Comparison of ENCODE assay signal across 8 cellular contexts in genomic region chr1:100948721-100949400, GRCh38. TPM values are rescaled to one million over a fixed set of nuclear protein-coding genes. Genes with fewer than 3 reads are reported as not detected.
A peak's percentile ranks its signal among the peaks of the same experiment; 100 is the strongest.
DNase-seq lines count a peak whose midpoint lies in the region; ATAC-seq, FAIRE-seq and TF ChIP-seq lines count a peak whose summit lies in the region.
"Not testable (repeated sequence)": the region's sequence is repeated elsewhere in the genome, so short reads cannot be mapped to it uniquely, and the experiment has no call there.

No MANE protein-coding gene starts in this region.

- H3K36me3 Mint-ChIP-seq in CD4-positive, CD25-positive, alpha-beta regulatory T cell: peaks cover 69% of the 10 kb centered on the region
- peaks cover 94% of the 10 kb centered on the region for H3K36me3 Mint-ChIP-seq in T-helper 2 cell treated with Interferon-gamma antibody and Interleukin-4, amounts not matched to agents 5 μg/mL and 100 μg/mL, for 36 hours (ENCODE audit: low read depth)
- peaks cover 55 to 84% of the 10 kb centered on the region in 2 donors for H3K36me3 Mint-ChIP-seq in activated T-cell treated with anti-CD3 and anti-CD28 coated beads, Interleukin-2, amount 50 U/mL, for 72 hours (ENCODE audit: insufficient read depth in 2 of 2)
- H3K36me3 Mint-ChIP-seq in natural killer cell treated with Interleukin-12 subunit alpha and Interleukin-12 subunit beta and Interleukin-15 and Interleukin-18, amount 100 ng/mL, for 72 hours: peaks cover 78% of the 10 kb centered on the region
- peaks cover 95% of the 10 kb centered on the region for H3K36me3 Mint-ChIP-seq in stimulated activated naive CD8-positive, alpha-beta T cell treated with anti-CD3 and anti-CD28 coated beads, Interleukin-15, Interleukin-2, amounts not matched to agents 100 ng/mL and 50 ng/mL, for 24 hours (ENCODE audit: low read depth)

- H3K27me3 Mint-ChIP-seq in CD4-positive, CD25-positive, alpha-beta regulatory T cell; T-helper 2 cell treated with Interferon-gamma antibody and Interleukin-4, amounts not matched to agents 5 μg/mL and 100 μg/mL, for 36 hours (ENCODE audit: low read depth); activated T-cell treated with anti-CD3 and anti-CD28 coated beads, Interleukin-2, amount 50 U/mL, for 72 hours (ENCODE audit: low read depth); natural killer cell treated with Interleukin-12 subunit alpha and Interleukin-12 subunit beta and Interleukin-15 and Interleukin-18, amount 100 ng/mL, for 72 hours; stimulated activated naive CD8-positive, alpha-beta T cell treated with anti-CD3 and anti-CD28 coated beads, Interleukin-15, Interleukin-2, amounts not matched to agents 100 ng/mL and 50 ng/mL, for 24 hours: not testable (repeated sequence)

- TF ChIP-seq POLR2A in K562 (conservative IDR thresholded peaks at IDR 0.05): not testable (repeated sequence)

- not testable (repeated sequence) for TF ChIP-seq RAD21 in K562 (CRISPR knock-in tag; conservative IDR thresholded peaks at IDR 0.05 in 1 of 2, IDR thresholded peaks at IDR 0.05 in 1 of 2)

- H3K9ac ChIP-seq in K562 (ENCODE audit: insufficient read depth in 1 of 2, low read depth in 2 of 2, low read length in 2 of 2) (peak overlapping the region; percentile 33 to 58; a peak in 2 of 4 replicates), iPS-20b (ENCODE audit: low read depth, low read length) (peak overlapping the region; percentile 39; the same call in 1 of the 2 replicates)

- POLR2A ChIA-PET in K562 (lab: Yijun Ruan, JAX): interaction anchor here (0.6 to 2.5 kb wide), 3 partner anchors 8 to 316 kb away, joined by 4 to 8 read pairs (median 6); no protein-coding TSS in a partner anchor

- intact Hi-C loops in K562 (cut with micrococcal nuclease): not testable (repeated sequence)

- not testable (repeated sequence) for TF ChIP-seq CTCF in K562 (IDR thresholded peaks at IDR 0.05 in 2 of 3, conservative IDR thresholded peaks at IDR 0.05 in 1 of 3; ENCODE audit: insufficient read depth in 2 of 3, low read depth in 1 of 3, low read length in 3 of 3)

- DNase-seq in CD4-positive, CD25-positive, alpha-beta regulatory T cell: peak in 1 of 3 donors; percentile 22
- peak; percentile 59 for DNase-seq in Jurkat, Clone E6-1 (ENCODE audit: low read depth, low spot score)
- DNase-seq in T-helper 2 cell treated with Interferon-gamma antibody and Interleukin-4, amounts not matched to agents 5 μg/mL and 100 μg/mL, for 36 hours (ENCODE audit: low spot score); activated T-cell treated with anti-CD3 and anti-CD28 coated beads, Interleukin-2, amount 50 U/mL, for 72 hours; K562 (ENCODE audit: extremely low read depth in 1 of 4, low spot score in 3 of 4); natural killer cell treated with Interleukin-12 subunit alpha and Interleukin-12 subunit beta and Interleukin-15 and Interleukin-18, amount 100 ng/mL, for 72 hours (ENCODE audit: low spot score): not testable (repeated sequence)

- H3K4me3 Mint-ChIP-seq in CD4-positive, CD25-positive, alpha-beta regulatory T cell: peak overlapping the region; percentile 64 to 85 (median 77)
- peak overlapping the region; percentile 74 for H3K4me3 Mint-ChIP-seq in T-helper 2 cell treated with Interferon-gamma antibody and Interleukin-4, amounts not matched to agents 5 μg/mL and 100 μg/mL, for 36 hours
- peak overlapping the region; percentile 58 to 64 for H3K4me3 Mint-ChIP-seq in activated T-cell treated with anti-CD3 and anti-CD28 coated beads, Interleukin-2, amount 50 U/mL, for 72 hours
- peak overlapping the region; percentile 62 for H3K4me3 Mint-ChIP-seq in natural killer cell treated with Interleukin-12 subunit alpha and Interleukin-12 subunit beta and Interleukin-15 and Interleukin-18, amount 100 ng/mL, for 72 hours
- H3K4me3 Mint-ChIP-seq in stimulated activated naive CD8-positive, alpha-beta T cell treated with anti-CD3 and anti-CD28 coated beads, Interleukin-15, Interleukin-2, amounts not matched to agents 100 ng/mL and 50 ng/mL, for 24 hours: peak overlapping the region; percentile 42

- FAIRE-seq in K562 (lab: Jason Lieb, UNC): not testable (repeated sequence)

- not testable (repeated sequence) for H2AFZ ChIP-seq in K562 (ENCODE audit: low read depth, low read length)

- peaks cover 18% of the 10 kb centered on the region for H3K36me3 ChIP-seq in CD4-positive, CD25-positive, alpha-beta regulatory T cell (ENCODE audit: control insufficient read depth, insufficient read depth, low read length)
- peaks cover 14% of the 10 kb centered on the region for H3K36me3 ChIP-seq in K562 (ENCODE audit: control insufficient read depth, insufficient read depth, low read length)
- not testable (repeated sequence) for H3K36me3 ChIP-seq in iPS-20b (ENCODE audit: insufficient read depth, low read depth, low read length)

- H3K4me3 ChIP-seq in CD4-positive, CD25-positive, alpha-beta regulatory T cell (ENCODE audit: low read depth, low read length): peak overlapping the region; percentile 37
- peak overlapping the region; percentile 21; the same call in 1 of the 2 replicates for H3K4me3 ChIP-seq in Jurkat, Clone E6-1 (ENCODE audit: low read length)
- H3K4me3 ChIP-seq in K562: not testable (repeated sequence)
- peak overlapping the region; percentile 41; the same call in 1 of the 2 replicates for H3K4me3 ChIP-seq in iPS-20b (ENCODE audit: low read length)

- not testable (repeated sequence) for BruUV-seq in K562 (replicated peaks; lab: Mats Ljungman, UMichigan)

- WGBS in K562 (ENCODE audit: insufficient coverage, low coverage, missing lambda C conversion rate): 84% methylated on average over 6 of the region's 6 CpGs

- peaks cover 18 to 32% of the 10 kb centered on the region in 2 experiments for H3K9me3 ChIP-seq in CD4-positive, CD25-positive, alpha-beta regulatory T cell (ENCODE audit: control insufficient read depth in 2 of 2, low read length in 2 of 2)
- H3K9me3 ChIP-seq in K562 (replicated peaks; ENCODE audit: control insufficient read depth, insufficient read depth, low read depth, low read length); iPS-20b (ENCODE audit: insufficient read depth, low read depth, low read length): not testable (repeated sequence)

- not testable (repeated sequence) for H3K27me3 ChIP-seq in CD4-positive, CD25-positive, alpha-beta regulatory T cell (ENCODE audit: control insufficient read depth, insufficient read depth, low read length); K562 (ENCODE audit: control insufficient read depth in 2 of 2, insufficient read depth in 2 of 2, low read length in 2 of 2); iPS-20b (ENCODE audit: insufficient read depth, low read length)

- peak overlapping the region; percentile 66 for H3K27ac ChIP-seq in CD4-positive, CD25-positive, alpha-beta regulatory T cell (ENCODE audit: insufficient read depth, low read length, poor library complexity, severe bottlenecking)
- H3K27ac ChIP-seq in K562 (ENCODE audit: extremely low read depth, low read depth, low read length): peak overlapping the region; percentile 28; the same call in 1 of the 3 replicates
- H3K27ac ChIP-seq in iPS-20b (ENCODE audit: low read length): peak overlapping the region; percentile 63

- 0 out of 2 replicates have a peak overlapping the region, but pooled peaks have one; percentile 29 for H3K4me2 ChIP-seq in K562 (ENCODE audit: insufficient read depth, low read length)

- H3K4me1 ChIP-seq in CD4-positive, CD25-positive, alpha-beta regulatory T cell (ENCODE audit: control insufficient read depth, insufficient read depth, low read length, poor library complexity, severe bottlenecking): peaks cover 28% of the 10 kb centered on the region
- H3K4me1 ChIP-seq in K562 (replicated peaks in 1 of 2; ENCODE audit: control insufficient read depth in 2 of 2, insufficient read depth in 2 of 2, low read length in 2 of 2) (peaks cover 9 to 10% of the 10 kb centered on the region in 2 experiments; a peak in 3 of 5 replicates), iPS-20b (ENCODE audit: insufficient read depth, low read length) (peaks cover 38% of the 10 kb centered on the region)

- CTCF ChIA-PET in K562 (lab: Yijun Ruan, JAX; ENCODE audit: low intra/inter-chr PET ratio): not testable (repeated sequence)

- peak overlapping the region; percentile 88 to 97 (median 95) for H3K27ac Mint-ChIP-seq in CD4-positive, CD25-positive, alpha-beta regulatory T cell
- peak overlapping the region; percentile 81 for H3K27ac Mint-ChIP-seq in T-helper 2 cell treated with Interferon-gamma antibody and Interleukin-4, amounts not matched to agents 5 μg/mL and 100 μg/mL, for 36 hours
- H3K27ac Mint-ChIP-seq in activated T-cell treated with anti-CD3 and anti-CD28 coated beads, Interleukin-2, amount 50 U/mL, for 72 hours: peak overlapping the region; percentile 88
- H3K27ac Mint-ChIP-seq in natural killer cell treated with Interleukin-12 subunit alpha and Interleukin-12 subunit beta and Interleukin-15 and Interleukin-18, amount 100 ng/mL, for 72 hours: peak overlapping the region; percentile 34 to 60
- H3K27ac Mint-ChIP-seq in stimulated activated naive CD8-positive, alpha-beta T cell treated with anti-CD3 and anti-CD28 coated beads, Interleukin-15, Interleukin-2, amounts not matched to agents 100 ng/mL and 50 ng/mL, for 24 hours: peak overlapping the region; percentile 85

- not testable (repeated sequence) for H3K79me2 ChIP-seq in K562 (ENCODE audit: control insufficient read depth, insufficient read depth, low read length)

- in situ Hi-C loops in K562 (cut with MboI): not testable (repeated sequence)

- not testable (repeated sequence) for H3K9me1 ChIP-seq in K562 (ENCODE audit: control insufficient read depth, insufficient read depth, low read length)

- ATAC-seq in CD4-positive, CD25-positive, alpha-beta regulatory T cell (ENCODE audit: low read depth in 2 of 2); activated T-cell treated with anti-CD3 and anti-CD28 coated beads, Interleukin-2, amount 50 U/mL, for 72 hours (replicated peaks in 1 of 2); K562; natural killer cell treated with Interleukin-12 subunit alpha and Interleukin-12 subunit beta and Interleukin-15 and Interleukin-18, amount 100 ng/mL, for 72 hours: not testable (repeated sequence)

- peaks cover 30 to 83% (median 52%) of the 10 kb centered on the region in 4 donors for H3K4me1 Mint-ChIP-seq in CD4-positive, CD25-positive, alpha-beta regulatory T cell
- H3K4me1 Mint-ChIP-seq in T-helper 2 cell treated with Interferon-gamma antibody and Interleukin-4, amounts not matched to agents 5 μg/mL and 100 μg/mL, for 36 hours (ENCODE audit: low read depth): peaks cover 44% of the 10 kb centered on the region
- H3K4me1 Mint-ChIP-seq in activated T-cell treated with anti-CD3 and anti-CD28 coated beads, Interleukin-2, amount 50 U/mL, for 72 hours (ENCODE audit: low read depth): peaks cover 55% of the 10 kb centered on the region
- H3K4me1 Mint-ChIP-seq in natural killer cell treated with Interleukin-12 subunit alpha and Interleukin-12 subunit beta and Interleukin-15 and Interleukin-18, amount 100 ng/mL, for 72 hours (ENCODE audit: low read depth in 2 of 2): peaks cover 56 to 57% of the 10 kb centered on the region in 2 donors
- peaks cover 80% of the 10 kb centered on the region for H3K4me1 Mint-ChIP-seq in stimulated activated naive CD8-positive, alpha-beta T cell treated with anti-CD3 and anti-CD28 coated beads, Interleukin-15, Interleukin-2, amounts not matched to agents 100 ng/mL and 50 ng/mL, for 24 hours (ENCODE audit: low read depth)

- not testable (repeated sequence) for TF ChIP-seq EP300 in K562 (IDR thresholded peaks at IDR 0.05; ENCODE audit: low read length)

- H4K20me1 ChIP-seq in K562 (replicated peaks; ENCODE audit: control insufficient read depth, insufficient read depth, low read length): not testable (repeated sequence)

- peaks cover 4 to 67% (median 33%) of the 10 kb centered on the region in 7 donors for H3K9me3 Mint-ChIP-seq in CD4-positive, CD25-positive, alpha-beta regulatory T cell
- H3K9me3 Mint-ChIP-seq in T-helper 2 cell treated with Interferon-gamma antibody and Interleukin-4, amounts not matched to agents 5 μg/mL and 100 μg/mL, for 36 hours: peaks cover 78% of the 10 kb centered on the region
- peaks cover 25 to 31% of the 10 kb centered on the region in 2 donors for H3K9me3 Mint-ChIP-seq in activated T-cell treated with anti-CD3 and anti-CD28 coated beads, Interleukin-2, amount 50 U/mL, for 72 hours
- H3K9me3 Mint-ChIP-seq in natural killer cell treated with Interleukin-12 subunit alpha and Interleukin-12 subunit beta and Interleukin-15 and Interleukin-18, amount 100 ng/mL, for 72 hours: peaks cover 30% of the 10 kb centered on the region
- peaks cover 52% of the 10 kb centered on the region for H3K9me3 Mint-ChIP-seq in stimulated activated naive CD8-positive, alpha-beta T cell treated with anti-CD3 and anti-CD28 coated beads, Interleukin-15, Interleukin-2, amounts not matched to agents 100 ng/mL and 50 ng/mL, for 24 hours

RNA-seq across cellular contexts. Expression of gene SLC30A7, which starts 53.0 kb away (rescaled TPM):
- 29.1 TPM for total RNA-seq in CD4-positive, CD25-positive, alpha-beta regulatory T cell
- 10 to 100 TPM; 12.8 to 16.8 (median 13.9) TPM for polyA plus RNA-seq in CD4-positive, CD25-positive, alpha-beta regulatory T cell
- polyA plus RNA-seq in Jurkat, Clone E6-1 (2012; ENCODE audit: insufficient read depth, insufficient read length): 3.0 TPM
- total RNA-seq in activated T-cell treated with anti-CD3 and anti-CD28 coated beads, Interleukin-2, amount 50 U/mL, for 72 hours: 10 to 100 TPM; 39.3 to 48.7 TPM
- 26.7 and 40.9 TPM in 2 replicates for total RNA-seq in K562 (2011; cell fraction: chromatin; rRNA removed; ENCODE audit: low replicate concordance)
- 7.3 and 9.2 TPM in 2 replicates for total RNA-seq in K562 (2011; cell fraction: nucleolus; rRNA removed)
- 23.0 and 38.4 TPM in 2 replicates for total RNA-seq in K562 (2011; cell fraction: nucleoplasm; rRNA removed)
- 7.2 and 7.4 TPM in 2 replicates for total RNA-seq in K562 (2014; rRNA removed)
- 17.1 and 19.5 TPM in 2 replicates for total RNA-seq in K562 (2014; rRNA removed; fragmentation: Illumina TruSeq; extraction: Trizol)
- 14.0 and 14.6 TPM in 2 replicates for total RNA-seq in K562 (2015; rRNA removed; fragmentation: Illumina TruSeq; extraction: Trizol)
- total RNA-seq in K562 (2021): 14.0 and 15.1 TPM in 2 replicates
- polyA plus RNA-seq in K562 (2011; rRNA removed): 6.0 and 7.2 TPM in 2 replicates
- polyA plus RNA-seq in K562 (2011; cell fraction: cytosol; rRNA removed): 1.7 and 3.6 TPM in 2 replicates
- polyA plus RNA-seq in K562 (2011; cell fraction: nucleus; rRNA removed): 8.3 and 9.2 TPM in 2 replicates
- polyA plus RNA-seq in K562 (2012): 2.9 and 3.0 TPM in 2 replicates
- polyA plus RNA-seq in K562 (2014; fragmentation: Illumina TruSeq; extraction: Trizol): 5.5 and 5.8 TPM in 2 replicates
- polyA plus RNA-seq in K562 (2014; fragmentation: Nextera tagmentation; extraction: Ambion mirVana): 1 to 10 TPM; 4.3 to 9.3 TPM
- polyA plus RNA-seq in K562 (2014; rRNA removed): 3.5 and 3.6 TPM in 2 replicates
- polyA minus RNA-seq in K562 (2011; rRNA and poly(A)+ RNA removed): 13.4 and 14.2 TPM in 2 replicates
- polyA minus RNA-seq in K562 (2011; cell fraction: cytosol; rRNA and poly(A)+ RNA removed): 9.3 and 12.6 TPM in 2 replicates
- polyA minus RNA-seq in K562 (2011; cell fraction: nucleus; rRNA and poly(A)+ RNA removed): 6.5 and 9.0 TPM in 2 replicates
- 10 to 100 TPM; 54.6 to 66.2 TPM for total RNA-seq in natural killer cell treated with Interleukin-12 subunit alpha and Interleukin-12 subunit beta and Interleukin-15 and Interleukin-18, amount 100 ng/mL, for 72 hours

RNA-seq across cellular contexts. Expression of gene EXTL2, which starts 54.2 kb away (rescaled TPM):
- 1.6 TPM for total RNA-seq in CD4-positive, CD25-positive, alpha-beta regulatory T cell
- polyA plus RNA-seq in CD4-positive, CD25-positive, alpha-beta regulatory T cell: 1 to 10 TPM in 2 of 4 donors, under 1 TPM in 2; 0.91 to 2.7 (median 1.3) TPM
- 12.5 TPM for polyA plus RNA-seq in Jurkat, Clone E6-1 (2012; ENCODE audit: insufficient read depth, insufficient read length)
- 1 to 10 TPM; 4.0 to 4.9 TPM for total RNA-seq in activated T-cell treated with anti-CD3 and anti-CD28 coated beads, Interleukin-2, amount 50 U/mL, for 72 hours
- 22.5 and 64.7 TPM in 2 replicates for total RNA-seq in K562 (2011; cell fraction: chromatin; rRNA removed; ENCODE audit: low replicate concordance)
- 18.0 and 20.9 TPM in 2 replicates for total RNA-seq in K562 (2011; cell fraction: nucleolus; rRNA removed)
- total RNA-seq in K562 (2011; cell fraction: nucleoplasm; rRNA removed): 37.9 and 70.1 TPM in 2 replicates
- total RNA-seq in K562 (2014; rRNA removed) (8.5 and 9.1 TPM in 2 replicates), K562 (2014; rRNA removed; fragmentation: Illumina TruSeq; extraction: Trizol) (27.7 and 29.4 TPM in 2 replicates), K562 (2015; rRNA removed; fragmentation: Illumina TruSeq; extraction: Trizol) (25.0 and 26.0 TPM in 2 replicates), K562 (2021) (16.8 and 17.0 TPM in 2 replicates)
- polyA plus RNA-seq in K562 (2011; rRNA removed) (29.7 and 40.7 TPM in 2 replicates), K562 (2014; fragmentation: Illumina TruSeq; extraction: Trizol) (20.4 and 21.2 TPM in 2 replicates), K562 (2014; fragmentation: Nextera tagmentation; extraction: Ambion mirVana) (10 to 100 TPM; 30.5 to 38.6 TPM), K562 (2014; rRNA removed) (14.1 and 17.9 TPM in 2 replicates)
- polyA plus RNA-seq in K562 (2011; cell fraction: cytosol; rRNA removed): 7.8 and 12.4 TPM in 2 replicates
- polyA plus RNA-seq in K562 (2011; cell fraction: nucleus; rRNA removed): 28.9 and 33.0 TPM in 2 replicates
- 15.7 and 21.4 TPM in 2 replicates for polyA plus RNA-seq in K562 (2012)
- 25.9 and 28.3 TPM in 2 replicates for polyA minus RNA-seq in K562 (2011; rRNA and poly(A)+ RNA removed)
- 6.7 and 13.1 TPM in 2 replicates for polyA minus RNA-seq in K562 (2011; cell fraction: cytosol; rRNA and poly(A)+ RNA removed)
- polyA minus RNA-seq in K562 (2011; cell fraction: nucleus; rRNA and poly(A)+ RNA removed): 19.9 and 35.4 TPM in 2 replicates
- 1 to 10 TPM; 3.2 to 10.0 TPM for total RNA-seq in natural killer cell treated with Interleukin-12 subunit alpha and Interleukin-12 subunit beta and Interleukin-15 and Interleukin-18, amount 100 ng/mL, for 72 hours
